20 cellular contexts compared by ENCODE assay signal in genomic region chr4:13344216-13344615, GRCh38.
"Had no signal": no experiment of that assay in that cellular context is flagged by ENCODE, and none has a peak within 500 bp of the region (broad histone marks: within the 10 kb centered on the region; RNA-seq: fewer than 3 reads in every experiment).

No MANE protein-coding gene starts in this region.

- H3K27me3 ChIP-seq: cardiac muscle cell, pancreas, thyroid gland, uterus had no signal

- H3K36me3 ChIP-seq: cardiac muscle cell, left ventricle myocardium inferior, pancreas, thyroid gland, uterus had no signal

- FAIRE-seq: colon, islet of Langerhans, pancreas, TTC549 had no signal

- H3K27ac ChIP-seq: cardiac muscle cell, left ventricle myocardium inferior, pancreas, thyroid gland, uterus had no signal

- H3K9me3 ChIP-seq: left ventricle myocardium inferior, mucosa of descending colon, pancreas, thyroid gland, uterus had no signal

- H3K4me1 ChIP-seq: left ventricle myocardium inferior, pancreas, thyroid gland, uterus had no signal

- ATAC-seq: activated CD8-positive, alpha-beta T cell treated with anti-CD3 and anti-CD28 coated beads, Interleukin-2, amount 10 ng/mL, durations not matched to agents 7 days and 5 days; activated naive CD4-positive, alpha-beta T cell treated with anti-CD3 and anti-CD28 coated beads, Interleukin-2, amount 50 U/mL, for 72 hours; mucosa of descending colon; naive thymus-derived CD8-positive, alpha-beta T cell; pancreas; stimulated activated effector memory CD8-positive, alpha-beta T cell treated with anti-CD3 and anti-CD28 coated beads, Interleukin-12 subunit alpha, Interleukin-12 subunit beta, amount 100 ng/mL, for 72 hours had no signal

- H3K4me3 ChIP-seq: cardiac muscle cell, left ventricle myocardium inferior, mucosa of descending colon, pancreas, thyroid gland, uterus had no signal

- DNase-seq: activated CD4-positive, alpha-beta T cell treated with anti-CD3 and anti-CD28 coated beads, Interleukin-2, amount 10 ng/mL, durations not matched to agents 24 days and 14 days; activated CD4-positive, CD25-positive, alpha-beta regulatory T cell; activated CD8-positive, alpha-beta memory T cell treated with anti-CD3 and anti-CD28 coated beads, Interleukin-2, amount 50 U/mL, for 4 hours; activated CD8-positive, alpha-beta T cell treated with anti-CD3 and anti-CD28 coated beads, Interleukin-2, amount 10 ng/mL, durations not matched to agents 7 days and 5 days; activated effector memory CD4-positive, alpha-beta T cell treated with anti-CD3 and anti-CD28 coated beads, Interleukin-2, amount 50 U/mL, for 16 hours; activated T-cell treated with anti-CD3 and anti-CD28 coated beads, Interleukin-2, amount 50 U/mL, for 48 hours; erythroblast; left ventricle myocardium inferior; mucosa of descending colon; naive thymus-derived CD8-positive, alpha-beta T cell; pancreas; stimulated activated CD4-positive, alpha-beta T cell treated with anti-CD3 and anti-CD28 coated beads, Interleukin-2, amount 100 ng/mL, for 24 hours; thyroid gland; uterus had no signal
